In the genomic region with DNA sequence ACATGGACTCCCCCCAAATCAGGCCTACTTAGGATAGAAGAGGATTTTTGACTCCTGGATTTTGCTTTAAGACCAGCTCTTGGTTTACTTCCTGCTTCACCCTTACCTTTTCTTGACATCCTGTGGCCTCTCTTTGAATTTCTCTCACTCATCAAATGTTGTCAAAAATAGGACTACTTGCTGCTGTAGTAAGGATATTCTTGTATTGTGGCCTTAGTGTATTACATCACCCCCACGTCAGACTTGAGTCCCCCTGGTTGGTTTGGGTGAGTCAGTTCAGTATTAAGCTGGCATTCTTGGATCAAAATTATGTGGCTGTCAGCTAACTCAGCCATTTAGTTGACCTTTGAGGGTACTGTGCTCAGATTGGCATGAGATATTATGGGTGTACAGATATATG, we compare ENCODE assay signal across 10 cellular contexts. TPM values are rescaled to one million over a fixed set of nuclear protein-coding genes. Genes with fewer than 3 reads are reported as not detected.
DNase-seq lines count a peak whose midpoint lies in the region; ATAC-seq and TF ChIP-seq lines count a peak whose summit lies in the region.
"Had no signal": no experiment of that assay in that cellular context is flagged by ENCODE, and none has a peak within 500 bp of the region (broad histone marks: within the 10 kb centered on the region; RNA-seq: fewer than 3 reads in every experiment).

No MANE protein-coding gene starts in this region.

- peaks cover 8% of the 10 kb centered on the region for H3K23me2 ChIP-seq in H9 (ENCODE audit: insufficient read length, low read depth, low read length, poor library complexity, severe bottlenecking)

- peak overlapping the region; percentile 32 for H3K9ac ChIP-seq in H9 (ENCODE audit: extremely low read depth, insufficient read length, low read length)

- no peak overlapping the region for H4K91ac ChIP-seq in H9 (ENCODE audit: insufficient read length, low read depth, low read length)

- H3K14ac ChIP-seq in H9 (ENCODE audit: insufficient read depth, low read length) = no peak overlapping the region

- H3K27ac ChIP-seq in H9 (ENCODE audit: insufficient read length, low read depth, low read length) = no peak overlapping the region
- no peak overlapping the region for H3K27ac ChIP-seq in iPS DF 6.9 (ENCODE audit: low read length)
- no peak overlapping the region for H3K27ac ChIP-seq in spleen
- no peak overlapping the region for H3K27ac ChIP-seq in lower lobe of right lung

- TF ChIP-seq CTCF in H9 (conservative IDR thresholded peaks at IDR 0.05) (no peak), spleen (IDR thresholded peaks at IDR 0.05 in 8 of 11, conservative IDR thresholded peaks at IDR 0.05 in 3 of 11) (no peak), lower lobe of right lung (IDR thresholded peaks at IDR 0.05) (no peak)

- no peak overlapping the region for H4K5ac ChIP-seq in H9 (ENCODE audit: insufficient read length, low read depth, low read length)

- no peak overlapping the region for H3K4ac ChIP-seq in H9 (ENCODE audit: low read depth, low read length)

- no peak overlapping the region for H3K18ac ChIP-seq in H9 (ENCODE audit: insufficient read length, low read depth, low read length)

- no peak overlapping the region for H3K27ac Mint-ChIP-seq in H9
- H3K27ac Mint-ChIP-seq in T-helper 17 cell = no peak overlapping the region
- H3K27ac Mint-ChIP-seq: activated naive CD4-positive, alpha-beta T cell treated with anti-CD3 and anti-CD28 coated beads, Interleukin-2, amount 10 ng/mL, durations not matched to agents 7 days and 5 days; naive thymus-derived CD4-positive, alpha-beta T cell had no signal

- H3K56ac ChIP-seq in H9 (ENCODE audit: insufficient read length, low read depth, low read length) = no peak overlapping the region

- H3K23ac ChIP-seq in H9 (ENCODE audit: insufficient read length, low read depth, low read length) = no peak overlapping the region

- peak overlapping the region; percentile 93 for H3K4me2 ChIP-seq in H9 (ENCODE audit: insufficient read depth, insufficient read length, low read length)

- no peaks in the 10 kb centered on the region for H4K20me1 ChIP-seq in H9 (ENCODE audit: control insufficient read depth, insufficient read depth, insufficient read length)

- no peak for TF ChIP-seq POLR2A in spleen (IDR thresholded peaks at IDR 0.05)

- intact Hi-C loops in spleen (cut with DNase I; ENCODE audit: low total_unique reads) (no loop called here), lower lobe of right lung (cut with DNase I) (no loop called here)

- H4K8ac ChIP-seq in H9 (replicated peaks; ENCODE audit: insufficient read length, low read depth, low read length) = no peak overlapping the region

- H3K9me3 ChIP-seq in H9 (ENCODE audit: control insufficient read depth, low read depth, low read length) = no peaks in the 10 kb centered on the region
- H3K9me3 ChIP-seq in T-helper 17 cell (ENCODE audit: control insufficient read depth, low read length, poor library complexity, severe bottlenecking) = no peaks in the 10 kb centered on the region
- no peaks in the 10 kb centered on the region for H3K9me3 ChIP-seq in iPS DF 6.9 (ENCODE audit: control insufficient read depth, insufficient read depth, low read length)
- H3K9me3 ChIP-seq in spleen = no peaks in the 10 kb centered on the region
- no peaks in the 10 kb centered on the region for H3K9me3 ChIP-seq in lower lobe of right lung

- H3K4me3 ChIP-seq in iPS DF 6.9 (ENCODE audit: low read length) (peak overlapping the region; percentile 0; the same call in 1 of the 2 replicates), spleen (peak overlapping the region in 3 of 8 donors; percentile 77 to 98 (median 90)), lower lobe of right lung (no peak overlapping the region)

- H3K4me3 Mint-ChIP-seq in H9 (no peak overlapping the region), T-helper 17 cell (no peak overlapping the region)
- H3K4me3 Mint-ChIP-seq: activated naive CD4-positive, alpha-beta T cell treated with anti-CD3 and anti-CD28 coated beads, Interleukin-2, amount 10 ng/mL, durations not matched to agents 7 days and 5 days; naive thymus-derived CD4-positive, alpha-beta T cell had no signal

- H2BK20ac ChIP-seq in H9 (ENCODE audit: low read depth, low read length, poor library complexity, severe bottlenecking) = no peak overlapping the region

- H3K4me1 Mint-ChIP-seq in H9 (peaks cover 2 to 3% of the 10 kb centered on the region in 2 experiments; a peak in 2 of 4 replicates), T-helper 17 cell (no peaks in the 10 kb centered on the region)

- peak; percentile 46 for DNase-seq in AG20443 (ENCODE audit: low spot score)
- no peak for DNase-seq in H9
- no peak for DNase-seq in T-helper 17 cell
- no peak for DNase-seq in iPS DF 6.9 (ENCODE audit: low read depth, low spot score)
- no peak for DNase-seq in putamen (ENCODE audit: low spot score)
- no peak for DNase-seq in spleen
- DNase-seq in lower lobe of right lung = no peak
- DNase-seq: activated naive CD4-positive, alpha-beta T cell treated with anti-CD3 and anti-CD28 coated beads, Interleukin-2, amount 10 ng/mL, durations not matched to agents 7 days and 5 days; naive thymus-derived CD4-positive, alpha-beta T cell had no signal

- no peak overlapping the region for H2BK120ac ChIP-seq in H9 (ENCODE audit: low read depth, low read length, poor library complexity, severe bottlenecking)

- H2BK5ac ChIP-seq in H9 (ENCODE audit: insufficient read length, low read length) = no peak overlapping the region

- H3K27me3 Mint-ChIP-seq in H9 (ENCODE audit: low read depth) (no peaks in the 10 kb centered on the region), T-helper 17 cell (no peaks in the 10 kb centered on the region)

- WGBS in H9 (ENCODE audit: extremely low coverage, insufficient read length, low lambda C conversion rate) = no CpG with 5 or more reads among the region's 1 CpG
- no CpG with 5 or more reads among the region's 1 CpG for WGBS in iPS DF 6.9 (ENCODE audit: insufficient coverage, insufficient read length)
- WGBS in spleen, 5 donors = 0 to 7% (median 4%) methylated on average over 1 of the region's 1 CpG

- no peak overlapping the region for H2AFZ ChIP-seq in H9 (ENCODE audit: low read length)

- no peaks in the 10 kb centered on the region; a peak in 1 of 5 replicates for H3K9me3 Mint-ChIP-seq in H9
- H3K9me3 Mint-ChIP-seq: activated naive CD4-positive, alpha-beta T cell treated with anti-CD3 and anti-CD28 coated beads, Interleukin-2, amount 10 ng/mL, durations not matched to agents 7 days and 5 days; naive thymus-derived CD4-positive, alpha-beta T cell had no signal

- no peak overlapping the region for H2AK5ac ChIP-seq in H9 (ENCODE audit: insufficient read length, low read length)

- H2BK15ac ChIP-seq in H9 (ENCODE audit: low read depth, low read length) = no peak overlapping the region

- no peaks in the 10 kb centered on the region for H3K27me3 ChIP-seq in H9 (ENCODE audit: insufficient read depth, low read length)
- H3K27me3 ChIP-seq in iPS DF 6.9 (ENCODE audit: control insufficient read depth, insufficient read depth, low read length) = no peaks in the 10 kb centered on the region
- no peaks in the 10 kb centered on the region for H3K27me3 ChIP-seq in spleen (replicated peaks in 1 of 7)
- H3K27me3 ChIP-seq in lower lobe of right lung (ENCODE audit: low read depth) = no peaks in the 10 kb centered on the region

- H2BK12ac ChIP-seq in H9 (ENCODE audit: insufficient read length, low read depth, low read length) = no peak overlapping the region

- no peaks in the 10 kb centered on the region for H3K36me3 ChIP-seq in iPS DF 6.9 (ENCODE audit: control insufficient read depth, insufficient read depth, low read length)
- H3K36me3 ChIP-seq in spleen = no peaks in the 10 kb centered on the region
- H3K36me3 ChIP-seq in lower lobe of right lung = no peaks in the 10 kb centered on the region

- peak; percentile 39 for ATAC-seq in T-helper 17 cell
- no peak for ATAC-seq in GM19397 (IDR thresholded peaks at IDR 0.05; ENCODE audit: unreplicated experiment)
- ATAC-seq in lower lobe of right lung = no peak

- no peaks in the 10 kb centered on the region for H3K4me1 ChIP-seq in H9 (ENCODE audit: insufficient read depth, low read length)
- H3K4me1 ChIP-seq in iPS DF 6.9 (ENCODE audit: control insufficient read depth, insufficient read depth, low read length) = no peaks in the 10 kb centered on the region
- peaks cover 4 to 39% (median 13%) of the 10 kb centered on the region in 6 donors for H3K4me1 ChIP-seq in spleen
- no peaks in the 10 kb centered on the region for H3K4me1 ChIP-seq in lower lobe of right lung

- H3K36me3 Mint-ChIP-seq in H9 (ENCODE audit: insufficient read depth in 1 of 3, low read depth in 3 of 3) (peaks cover 9 to 32% (median 20%) of the 10 kb centered on the region in 3 experiments; a peak in 6 of 7 replicates), T-helper 17 cell (ENCODE audit: low read depth) (no peaks in the 10 kb centered on the region)

- no peaks in the 10 kb centered on the region for H3K79me1 ChIP-seq in H9 (ENCODE audit: insufficient read depth, low read depth, low read length, poor library complexity, severe bottlenecking)

- no peak overlapping the region for H3T11ph ChIP-seq in H9 (ENCODE audit: low read length)

- H3K79me2 ChIP-seq in H9 (ENCODE audit: insufficient read depth, low read length) = peaks cover 14% of the 10 kb centered on the region; the same call in 1 of the 2 replicates

RNA-seq across cellular contexts. Expression of gene TPX2, which starts 1.1 kb away (rescaled TPM):
- total RNA-seq in H9 (2021) (161 TPM in 2 replicates), T-helper 17 cell (1 to 10 TPM in 1 of 2 donors, under 1 TPM in 1; 0.57 to 2.0 TPM), spleen (10 to 100 TPM in 3 of 7 donors, 1 to 10 TPM in 4; 2.6 to 16.2 (median 8.8) TPM), lower lobe of right lung (1.9 TPM)
- polyA plus RNA-seq in spleen = 1 to 10 TPM; 1.4 to 9.3 (median 3.1) TPM

RNA-seq across cellular contexts. Expression of gene BCL2L1, which starts 17.5 kb away (rescaled TPM):
- total RNA-seq in H9 (2021) = 105 and 109 TPM in 2 replicates
- 10 to 100 TPM; 35.6 to 59.1 TPM for total RNA-seq in T-helper 17 cell
- 100 to 1,000 TPM in 4 of 7 donors, 10 to 100 TPM in 3; 70.2 to 167 (median 107) TPM for total RNA-seq in spleen
- 10 to 100 TPM; 18.7 to 55.5 (median 22.7) TPM for polyA plus RNA-seq in spleen
- 126 TPM for total RNA-seq in lower lobe of right lung
